1 cellular context compared by ENCODE assay signal in the genomic region with DNA sequence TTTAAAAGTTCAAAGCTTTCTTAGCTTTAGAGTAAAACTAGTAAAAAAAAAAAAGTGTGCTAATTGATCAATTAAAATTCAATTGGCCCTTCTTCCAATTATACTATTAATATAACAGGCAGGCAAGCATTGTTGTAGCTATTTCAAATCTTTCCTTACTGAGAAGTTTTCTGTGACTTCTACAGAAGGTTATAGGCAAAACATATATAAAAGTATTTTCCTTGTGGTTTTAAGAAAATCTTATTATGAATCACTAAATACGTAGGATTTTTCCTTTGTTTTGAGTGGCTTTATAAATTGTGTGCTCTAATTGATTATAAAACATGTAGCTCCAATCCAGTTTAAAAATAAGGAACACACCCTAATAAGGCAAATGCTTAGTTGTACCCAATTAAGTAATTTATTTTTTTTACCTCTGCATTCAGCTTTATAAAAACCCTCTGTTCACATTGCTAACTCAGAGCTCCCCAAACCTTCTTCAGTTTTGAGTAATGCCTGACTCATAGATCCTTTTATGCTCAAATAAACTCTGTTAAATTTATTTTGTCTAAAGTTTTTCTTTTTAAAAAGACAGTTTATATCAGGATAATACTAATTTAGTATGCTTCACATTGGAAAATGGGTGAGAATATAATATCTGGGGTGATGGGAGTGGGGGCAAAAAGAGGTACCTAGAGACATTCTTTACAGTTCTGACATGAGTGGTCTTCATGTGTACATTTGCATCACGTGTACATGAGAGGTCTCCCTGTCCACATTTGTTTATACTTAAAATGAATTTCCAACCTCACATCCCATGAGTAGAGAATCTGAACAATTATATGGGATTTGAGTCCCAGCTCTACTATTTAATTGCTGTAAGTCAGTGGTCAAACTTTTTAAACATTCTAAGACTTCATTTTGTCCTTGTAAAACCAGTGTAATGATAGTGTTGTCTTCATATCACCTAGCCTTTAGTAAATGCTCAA.
TF ChIP-seq lines count a peak whose summit lies in the region.

No MANE protein-coding gene starts in this region.

TF ChIP-seq in HepG2, 621 proteins besides CTCF, POLR2A, EP300 and RAD21 (continued from another document):
- TF ChIP-seq, protein P1, sequence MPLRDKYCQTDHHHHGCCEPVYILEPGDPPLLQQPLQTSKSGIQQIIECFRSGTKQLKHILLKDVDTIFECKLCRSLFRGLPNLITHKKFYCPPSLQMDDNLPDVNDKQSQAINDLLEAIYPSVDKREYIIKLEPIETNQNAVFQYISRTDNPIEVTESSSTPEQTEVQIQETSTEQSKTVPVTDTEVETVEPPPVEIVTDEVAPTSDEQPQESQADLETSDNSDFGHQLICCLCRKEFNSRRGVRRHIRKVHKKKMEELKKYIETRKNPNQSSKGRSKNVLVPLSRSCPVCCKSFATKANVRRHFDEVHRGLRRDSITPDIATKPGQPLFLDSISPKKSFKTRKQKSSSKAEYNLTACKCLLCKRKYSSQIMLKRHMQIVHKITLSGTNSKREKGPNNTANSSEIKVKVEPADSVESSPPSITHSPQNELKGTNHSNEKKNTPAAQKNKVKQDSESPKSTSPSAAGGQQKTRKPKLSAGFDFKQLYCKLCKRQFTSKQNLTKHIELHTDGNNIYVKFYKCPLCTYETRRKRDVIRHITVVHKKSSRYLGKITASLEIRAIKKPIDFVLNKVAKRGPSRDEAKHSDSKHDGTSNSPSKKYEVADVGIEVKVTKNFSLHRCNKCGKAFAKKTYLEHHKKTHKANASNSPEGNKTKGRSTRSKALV (CRISPR knock-in tag; IDR thresholded peaks at IDR 0.05), result no peak
- TF ChIP-seq, protein P2, sequence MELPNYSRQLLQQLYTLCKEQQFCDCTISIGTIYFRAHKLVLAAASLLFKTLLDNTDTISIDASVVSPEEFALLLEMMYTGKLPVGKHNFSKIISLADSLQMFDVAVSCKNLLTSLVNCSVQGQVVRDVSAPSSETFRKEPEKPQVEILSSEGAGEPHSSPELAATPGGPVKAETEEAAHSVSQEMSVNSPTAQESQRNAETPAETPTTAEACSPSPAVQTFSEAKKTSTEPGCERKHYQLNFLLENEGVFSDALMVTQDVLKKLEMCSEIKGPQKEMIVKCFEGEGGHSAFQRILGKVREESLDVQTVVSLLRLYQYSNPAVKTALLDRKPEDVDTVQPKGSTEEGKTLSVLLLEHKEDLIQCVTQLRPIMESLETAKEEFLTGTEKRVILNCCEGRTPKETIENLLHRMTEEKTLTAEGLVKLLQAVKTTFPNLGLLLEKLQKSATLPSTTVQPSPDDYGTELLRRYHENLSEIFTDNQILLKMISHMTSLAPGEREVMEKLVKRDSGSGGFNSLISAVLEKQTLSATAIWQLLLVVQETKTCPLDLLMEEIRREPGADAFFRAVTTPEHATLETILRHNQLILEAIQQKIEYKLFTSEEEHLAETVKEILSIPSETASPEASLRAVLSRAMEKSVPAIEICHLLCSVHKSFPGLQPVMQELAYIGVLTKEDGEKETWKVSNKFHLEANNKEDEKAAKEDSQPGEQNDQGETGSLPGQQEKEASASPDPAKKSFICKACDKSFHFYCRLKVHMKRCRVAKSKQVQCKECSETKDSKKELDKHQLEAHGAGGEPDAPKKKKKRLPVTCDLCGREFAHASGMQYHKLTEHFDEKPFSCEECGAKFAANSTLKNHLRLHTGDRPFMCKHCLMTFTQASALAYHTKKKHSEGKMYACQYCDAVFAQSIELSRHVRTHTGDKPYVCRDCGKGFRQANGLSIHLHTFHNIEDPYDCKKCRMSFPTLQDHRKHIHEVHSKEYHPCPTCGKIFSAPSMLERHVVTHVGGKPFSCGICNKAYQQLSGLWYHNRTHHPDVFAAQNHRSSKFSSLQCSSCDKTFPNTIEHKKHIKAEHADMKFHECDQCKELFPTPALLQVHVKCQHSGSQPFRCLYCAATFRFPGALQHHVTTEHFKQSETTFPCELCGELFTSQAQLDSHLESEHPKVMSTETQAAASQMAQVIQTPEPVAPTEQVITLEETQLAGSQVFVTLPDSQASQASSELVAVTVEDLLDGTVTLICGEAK (IDR thresholded peaks at IDR 0.05), result no peak
- TF ChIP-seq, protein P2 (CRISPR knock-in tag; IDR thresholded peaks at IDR 0.05), result no peak
- TF ChIP-seq KAT7 (CRISPR knock-in tag; IDR thresholded peaks at IDR 0.05; ENCODE audit: borderline replicate concordance), result no peak
- TF ChIP-seq NR2F1 (CRISPR knock-in tag; IDR thresholded peaks at IDR 0.05), result no peak
